9 cellular contexts compared by ENCODE assay signal in the genomic region with DNA sequence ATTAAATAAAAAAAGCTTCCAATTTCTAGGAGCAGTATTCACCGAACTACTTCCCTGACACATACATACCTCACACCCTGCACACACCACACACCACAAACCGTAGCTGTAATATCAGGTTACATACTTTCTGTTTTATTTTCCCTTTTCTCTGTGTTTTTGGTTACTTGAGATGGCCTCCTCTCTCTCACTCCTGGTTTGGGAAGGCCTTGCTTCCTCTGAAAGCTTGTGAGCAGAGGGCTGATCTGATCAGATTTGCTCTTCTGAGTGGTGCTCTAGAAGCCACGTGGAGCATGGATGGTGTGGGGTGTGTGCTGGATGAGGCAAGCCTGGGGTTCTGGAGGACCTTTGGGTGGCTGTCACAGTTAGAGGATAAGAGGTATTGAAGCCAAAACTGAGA. TPM values are rescaled to one million over a fixed set of nuclear protein-coding genes. Genes with fewer than 3 reads are reported as not detected.
DNase-seq lines count a peak whose midpoint lies in the region; ATAC-seq and TF ChIP-seq lines count a peak whose summit lies in the region.
"Had no signal": no experiment of that assay in that cellular context is flagged by ENCODE, and none has a peak within 500 bp of the region (broad histone marks: within the 10 kb centered on the region; RNA-seq: fewer than 3 reads in every experiment).

No MANE protein-coding gene starts in this region.

- TF ChIP-seq EP300 in tibial nerve (IDR thresholded peaks at IDR 0.05), result no peak

- H3K4me3 ChIP-seq in GM08714 (ENCODE audit: low read length) (peak overlapping the region; percentile 7; the same call in 1 of the 2 replicates), tibial nerve (no peak overlapping the region), dorsolateral prefrontal cortex (no peak overlapping the region)
- H3K4me3 ChIP-seq: thoracic aorta had no signal

- WGBS in tibial nerve, 2 donors, result 74 to 82% methylated on average over 3 of the region's 3 CpGs

- peak; percentile 95 for ATAC-seq in GM21381 (IDR thresholded peaks at IDR 0.05; ENCODE audit: unreplicated experiment)
- ATAC-seq in HG03460 (IDR thresholded peaks at IDR 0.05; ENCODE audit: unreplicated experiment), result peak; percentile 90
- ATAC-seq in Right ventricle myocardium superior (ENCODE audit: poor library complexity), result no peak

- intact Hi-C loops in Right ventricle myocardium superior (cut with DNase I) (no loop called here), dorsolateral prefrontal cortex (cut with DNase I) (no loop called here)

- H3K4me1 ChIP-seq in tibial nerve, result peaks cover 0 to 33% (median 0%) of the 10 kb centered on the region in 4 donors

- H3K27me3 ChIP-seq in tibial nerve, result no peaks in the 10 kb centered on the region
- H3K27me3 ChIP-seq in dorsolateral prefrontal cortex, result peaks cover 0 to 7% (median 0%) of the 10 kb centered on the region in 45 donors

- DNase-seq in dedifferentiated amniotic fluid mesenchymal stem cell (ENCODE audit: extremely low spot score) (peak; percentile 39), Right ventricle myocardium superior (no peak), tibial nerve (ENCODE audit: low spot score in 2 of 2) (no peak), cortex of kidney (lab: John Stamatoyannopoulos, UW) (no peak), dorsolateral prefrontal cortex (no peak)

- no peak overlapping the region for H3K27ac ChIP-seq in tibial nerve
- H3K27ac ChIP-seq in dorsolateral prefrontal cortex, result no peak overlapping the region
- H3K27ac ChIP-seq: thoracic aorta had no signal

- peaks cover 0 to 19% (median 0%) of the 10 kb centered on the region in 3 donors for H3K36me3 ChIP-seq in tibial nerve

- no peak for TF ChIP-seq CTCF in tibial nerve (IDR thresholded peaks at IDR 0.05)
- TF ChIP-seq CTCF in dorsolateral prefrontal cortex (IDR thresholded peaks at IDR 0.05 in 54 of 56, conservative IDR thresholded peaks at IDR 0.05 in 2 of 56; ENCODE audit: low read depth in 1 of 56, partially characterized antibody in 56 of 56), result no peak

- TF ChIP-seq POLR2A in tibial nerve (IDR thresholded peaks at IDR 0.05), result no peak

- H3K9me3 ChIP-seq in tibial nerve, result no peaks in the 10 kb centered on the region
- H3K9me3 ChIP-seq: thoracic aorta had no signal

RNA-seq across cellular contexts. Expression of a gene that starts 20.9 kb away (rescaled TPM):
- total RNA-seq in Right ventricle myocardium superior, result 65.8 TPM
- 100 to 1,000 TPM; 279 to 370 (median 307) TPM for total RNA-seq in tibial nerve
- 100 to 1,000 TPM in 3 of 120 experiments, 10 to 100 TPM in 117; 44.5 to 111 (median 70.5) TPM for total RNA-seq in dorsolateral prefrontal cortex
